1 cellular context compared by ENCODE assay signal in genomic region chrX:7927259-7928167, GRCh38.
A peak's percentile ranks its signal among the peaks of the same experiment; 100 is the strongest.
TF ChIP-seq lines count a peak whose summit lies in the region.

PNPLA4 (minus strand) TSS chrX:7927413; CDS start chrX:7926119, 1,294 bp downstream.

TF ChIP-seq in K562, 482 proteins besides CTCF, POLR2A, EP300 and RAD21 (continued from another document and continues in another):
- TF ChIP-seq ZBTB5 (IDR thresholded peaks at IDR 0.05) (no peak), PREB (CRISPR knock-in tag; IDR thresholded peaks at IDR 0.05) (no peak), ZNF740 (CRISPR knock-in tag; IDR thresholded peaks at IDR 0.05) (no peak), ZNF740 (tag; IDR thresholded peaks at IDR 0.05) (no peak), MTF1 (CRISPR knock-in tag; IDR thresholded peaks at IDR 0.05; ENCODE audit: borderline replicate concordance) (no peak), PCBP1 (IDR thresholded peaks at IDR 0.05; ENCODE audit: low read depth, low read length, poor library complexity, severe bottlenecking) (no peak), ZNF146 (CRISPR knock-in tag; IDR thresholded peaks at IDR 0.05; ENCODE audit: unreplicated experiment) (no peak), XRCC5 (IDR thresholded peaks at IDR 0.05; ENCODE audit: low read depth, low read length) (no peak), BMI1 (IDR thresholded peaks at IDR 0.05; ENCODE audit: low read length) (no peak), TEAD4 (IDR thresholded peaks at IDR 0.05; ENCODE audit: low read length) (no peak), TEAD4 (CRISPR knock-in tag; IDR thresholded peaks at IDR 0.05; ENCODE audit: borderline replicate concordance) (no peak), SP2 (IDR thresholded peaks at IDR 0.05; ENCODE audit: extremely low read depth, low read depth, low read length, poor library complexity, severe bottlenecking) (no peak), MAX (CRISPR knock-in tag; IDR thresholded peaks at IDR 0.05) (no peak), CTBP1 (IDR thresholded peaks at IDR 0.05; ENCODE audit: borderline replicate concordance) (no peak), RREB1 (CRISPR knock-in tag; IDR thresholded peaks at IDR 0.05) (no peak), ZFP30 (CRISPR knock-in tag; IDR thresholded peaks at IDR 0.05; ENCODE audit: borderline replicate concordance) (no peak), TAL1 (IDR thresholded peaks at IDR 0.05) (no peak), YY1 (IDR thresholded peaks at IDR 0.05; ENCODE audit: borderline replicate concordance in 1 of 3, control insufficient read depth in 1 of 3, extremely low read depth in 1 of 3, insufficient read depth in 3 of 3, insufficient read length in 1 of 3, insufficient replicate concordance in 2 of 3, low read depth in 1 of 3, low read length in 2 of 3) (peak in 1 of 3 experiments; percentile 49), SAFB2 (IDR thresholded peaks at IDR 0.05; ENCODE audit: borderline replicate concordance, low read depth, low read length, severe bottlenecking) (no peak), PTRF (tag; IDR thresholded peaks at IDR 0.05) (no peak), PURB (CRISPR knock-in tag; IDR thresholded peaks at IDR 0.05; ENCODE audit: low read depth) (no peak), ZNF384 (IDR thresholded peaks at IDR 0.05; ENCODE audit: low read depth, low read length) (peak; percentile 74), MGA (IDR thresholded peaks at IDR 0.05) (no peak; the same call in 1 of the 2 replicates), ZNF224 (CRISPR knock-in tag; IDR thresholded peaks at IDR 0.05) (no peak), NR2C2 (CRISPR knock-in tag; IDR thresholded peaks at IDR 0.05) (peak; percentile 97), NR2C2 (tag; IDR thresholded peaks at IDR 0.05) (peak; percentile 99), E2F8 (IDR thresholded peaks at IDR 0.05; ENCODE audit: low read depth, partially characterized antibody) (peak; percentile 64), MITF (IDR thresholded peaks at IDR 0.05) (no peak)
